ENCODE assay signal across 1 cellular context in genomic region chr2:112923237-112923966, GRCh38.
A peak's percentile ranks its signal among the peaks of the same experiment; 100 is the strongest.
TF ChIP-seq lines count a peak whose summit lies in the region.

No MANE protein-coding gene starts in this region.

TF ChIP-seq in K562, 482 proteins besides CTCF, POLR2A, EP300 and RAD21 (continued from another document and continues in another):
- TF ChIP-seq TOE1 (IDR thresholded peaks at IDR 0.05; ENCODE audit: borderline replicate concordance) (no peak), TOE1 (CRISPR knock-in tag; IDR thresholded peaks at IDR 0.05; ENCODE audit: borderline replicate concordance, low read depth) (no peak), NCOA2 (IDR thresholded peaks at IDR 0.05; ENCODE audit: partially characterized antibody in 2 of 2) (no peak), ZNF184 (CRISPR knock-in tag; IDR thresholded peaks at IDR 0.05) (no peak), SIN3A (IDR thresholded peaks at IDR 0.05; ENCODE audit: borderline replicate concordance in 2 of 2, control insufficient read depth in 1 of 2, low read depth in 2 of 2, low read length in 2 of 2) (no peak), ZNF24 (IDR thresholded peaks at IDR 0.05) (no peak), HMG20B (CRISPR knock-in tag; IDR thresholded peaks at IDR 0.05) (no peak), BHLHE40 (IDR thresholded peaks at IDR 0.05; ENCODE audit: low read length) (no peak), ZNF347 (CRISPR knock-in tag; IDR thresholded peaks at IDR 0.05; ENCODE audit: low read depth) (no peak), ZNF507 (tag; conservative IDR thresholded peaks at IDR 0.05) (no peak), NRF1 (conservative IDR thresholded peaks at IDR 0.05 in 1 of 2, IDR thresholded peaks at IDR 0.05 in 1 of 2) (no peak), ZNF561 (CRISPR knock-in tag; conservative IDR thresholded peaks at IDR 0.05) (no peak), SP1 (CRISPR knock-in tag; IDR thresholded peaks at IDR 0.05) (no peak), ATF1 (CRISPR knock-in tag; IDR thresholded peaks at IDR 0.05) (no peak), ATF1 (tag; IDR thresholded peaks at IDR 0.05) (no peak), MXI1 (IDR thresholded peaks at IDR 0.05; ENCODE audit: low read depth, low read length) (no peak), NCOR1 (IDR thresholded peaks at IDR 0.05) (peak; percentile 34; the same call in 1 of the 2 replicates), MBD1 (CRISPR knock-in tag; IDR thresholded peaks at IDR 0.05) (no peak), FOXP1 (CRISPR knock-in tag; IDR thresholded peaks at IDR 0.05) (no peak), NCOA4 (IDR thresholded peaks at IDR 0.05; ENCODE audit: partially characterized antibody) (no peak), HES1 (IDR thresholded peaks at IDR 0.05; ENCODE audit: low read depth) (no peak), ZNF324 (CRISPR knock-in tag; IDR thresholded peaks at IDR 0.05) (no peak), ZFP91 (CRISPR knock-in tag; IDR thresholded peaks at IDR 0.05) (no peak), ZNF695 (CRISPR knock-in tag; IDR thresholded peaks at IDR 0.05) (no peak), TBL1XR1 (IDR thresholded peaks at IDR 0.05; ENCODE audit: low read length in 2 of 2) (no peak), MAFF (IDR thresholded peaks at IDR 0.05; ENCODE audit: low read length) (peak; percentile 37; the same call in 1 of the 2 replicates), TGIF2 (CRISPR knock-in tag; IDR thresholded peaks at IDR 0.05) (no peak), ZNF197 (CRISPR knock-in tag; IDR thresholded peaks at IDR 0.05; ENCODE audit: low read depth) (no peak), CREB3L1 (IDR thresholded peaks at IDR 0.05; ENCODE audit: borderline replicate concordance, low read depth) (no peak), ZNF583 (CRISPR knock-in tag; IDR thresholded peaks at IDR 0.05) (no peak), THRA (IDR thresholded peaks at IDR 0.05) (no peak), ZNF592 (IDR thresholded peaks at IDR 0.05) (no peak), MEIS2 (IDR thresholded peaks at IDR 0.05; ENCODE audit: partially characterized antibody) (peak; percentile 35), FOSL1 (tag; conservative IDR thresholded peaks at IDR 0.05) (no peak), RREB1 (CRISPR knock-in tag; IDR thresholded peaks at IDR 0.05) (no peak), TCF3 (CRISPR knock-in tag; IDR thresholded peaks at IDR 0.05) (peak; percentile 51), IRF2 (CRISPR knock-in tag; IDR thresholded peaks at IDR 0.05) (no peak), PHB (CRISPR knock-in tag; IDR thresholded peaks at IDR 0.05) (no peak), KAT2B (IDR thresholded peaks at IDR 0.05; ENCODE audit: low read depth, low read length) (no peak), NCOA1 (IDR thresholded peaks at IDR 0.05; ENCODE audit: low read depth) (no peak), SMARCE1 (IDR thresholded peaks at IDR 0.05) (0 out of 2 replicates have a peak, but pooled peaks have one; percentile 12), ETS2 (tag; IDR thresholded peaks at IDR 0.05; ENCODE audit: borderline replicate concordance, poor library complexity, severe bottlenecking) (no peak), ZNF124 (CRISPR knock-in tag; IDR thresholded peaks at IDR 0.05) (no peak), ZNF232 (CRISPR knock-in tag; IDR thresholded peaks at IDR 0.05) (no peak), PHF8 (IDR thresholded peaks at IDR 0.05; ENCODE audit: borderline replicate concordance, low read length) (no peak), GABPB2 (CRISPR knock-in tag; conservative IDR thresholded peaks at IDR 0.05) (no peak), SRSF1 (IDR thresholded peaks at IDR 0.05; ENCODE audit: low read depth, low read length) (no peak), ZNF778 (CRISPR knock-in tag; IDR thresholded peaks at IDR 0.05) (no peak), ZBTB5 (IDR thresholded peaks at IDR 0.05) (no peak), RBM15 (IDR thresholded peaks at IDR 0.05; ENCODE audit: insufficient read depth, low read length) (no peak), GATA2 (CRISPR knock-in tag; IDR thresholded peaks at IDR 0.05) (no peak), RBM39 (optimal IDR thresholded peaks at IDR 0.05; ENCODE audit: low read depth, low read length) (no peak), NR3C1 (CRISPR knock-in tag; IDR thresholded peaks at IDR 0.05) (no peak), KLF13 (tag; IDR thresholded peaks at IDR 0.05; ENCODE audit: borderline replicate concordance, low read depth) (no peak), ZNF311 (CRISPR knock-in tag; IDR thresholded peaks at IDR 0.05) (no peak), ZNF436 (CRISPR knock-in tag; IDR thresholded peaks at IDR 0.05) (no peak)
